18 cellular contexts compared by ENCODE assay signal in the genomic region with DNA sequence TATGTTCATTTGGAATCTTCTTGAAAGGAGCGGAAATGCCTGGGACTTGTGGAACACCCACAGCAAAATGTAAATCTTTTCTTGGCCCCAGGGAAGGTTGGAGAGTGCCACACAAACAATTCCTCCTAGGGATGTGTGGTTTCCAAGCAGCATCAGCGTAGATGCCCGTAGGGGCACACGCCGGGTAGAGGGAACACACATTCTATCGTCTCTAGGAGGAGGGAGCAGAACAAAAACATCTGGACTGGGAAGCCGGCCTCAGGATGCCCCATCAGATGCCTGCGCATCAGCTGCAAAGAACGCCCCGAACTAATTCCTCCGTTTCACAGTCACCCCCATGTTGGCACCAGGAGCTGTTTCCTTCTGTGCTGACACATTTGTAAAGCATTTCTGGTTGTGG.
DNase-seq lines count a peak whose midpoint lies in the region; ATAC-seq and TF ChIP-seq lines count a peak whose summit lies in the region.
"Had no signal": no experiment of that assay in that cellular context is flagged by ENCODE, and none has a peak within 500 bp of the region (broad histone marks: within the 10 kb centered on the region; RNA-seq: fewer than 3 reads in every experiment).

No MANE protein-coding gene starts in this region.

- H3K4me3 ChIP-seq in SJSA1 (no peak overlapping the region), hepatocyte (no peak overlapping the region)

- TF ChIP-seq CTCF in hepatocyte (IDR thresholded peaks at IDR 0.05; ENCODE audit: poor library complexity) (no peak), GM20000 (IDR thresholded peaks at IDR 0.05; ENCODE audit: extremely low read depth, missing control alignments) (no peak)

- peak overlapping the region; percentile 54 for H3K4me2 ChIP-seq in hepatocyte

- no peaks in the 10 kb centered on the region for H4K20me1 ChIP-seq in hepatocyte (ENCODE audit: insufficient read depth, poor library complexity, severe bottlenecking)

- H3K36me3 ChIP-seq in SJSA1 (no peaks in the 10 kb centered on the region), hepatocyte (replicated peaks; ENCODE audit: insufficient read depth, low read depth) (no peaks in the 10 kb centered on the region)

- peak; percentile 13 for DNase-seq in AG08396 (ENCODE audit: low spot score)
- peak; percentile 8 for DNase-seq in GM04504 (ENCODE audit: low read depth)
- peak; percentile 48 to 49 for DNase-seq in SJSA1 (ENCODE audit: low read depth in 1 of 2, low spot score in 2 of 2)
- DNase-seq in hepatocyte (ENCODE audit: low spot score): peak; percentile 30
- no peak for DNase-seq in GM20000 (ENCODE audit: low spot score)
- DNase-seq: COR-L47, DMS 273 treated with DMSO at 0.1 percent for 48 hours, GF-D8, H9, NCI-H187, NCI-H2107, NCI-H510A treated with DMSO at 0.1 percent for 48 hours, NCI-H82, OCI-M1, SHP77 treated with DMSO at 0.1 percent for 48 hours had no signal

- WGBS in hepatocyte (ENCODE audit: low lambda C conversion rate, missing lambda C conversion rate): 55% methylated on average over 11 of the region's 11 CpGs

- no peaks in the 10 kb centered on the region for H3K27me3 ChIP-seq in SJSA1 (replicated peaks)
- no peaks in the 10 kb centered on the region for H3K27me3 ChIP-seq in hepatocyte

- H3K79me2 ChIP-seq in hepatocyte: no peaks in the 10 kb centered on the region

- no peaks in the 10 kb centered on the region for H3K9me3 ChIP-seq in SJSA1 (replicated peaks)
- H3K9me3 ChIP-seq in hepatocyte (ENCODE audit: low read depth): no peaks in the 10 kb centered on the region

- ATAC-seq in HG03354 (IDR thresholded peaks at IDR 0.05; ENCODE audit: poor library complexity, severe bottlenecking, unreplicated experiment) (no peak), GM21381 (IDR thresholded peaks at IDR 0.05; ENCODE audit: unreplicated experiment) (no peak), GM18519 (IDR thresholded peaks at IDR 0.05; ENCODE audit: low FRiP score, unreplicated experiment) (no peak)

- peaks cover 15% of the 10 kb centered on the region for H3K4me1 ChIP-seq in SJSA1 (replicated peaks)
- H3K4me1 ChIP-seq in hepatocyte (ENCODE audit: insufficient read depth): peaks cover 19% of the 10 kb centered on the region

- H3K9me2 ChIP-seq in hepatocyte (replicated peaks; ENCODE audit: insufficient read depth): no peaks in the 10 kb centered on the region

- no peak overlapping the region; the same call in 1 of the 2 replicates for H3K27ac ChIP-seq in SJSA1
- peak overlapping the region; percentile 80 for H3K27ac ChIP-seq in hepatocyte

- H2AFZ ChIP-seq in hepatocyte: no peak overlapping the region
